ENCODE assay signal across 1 cellular context in genomic region chr14:55450124-55450523, GRCh38.
TF ChIP-seq lines count a peak whose summit lies in the region.

No MANE protein-coding gene starts in this region.

TF ChIP-seq in IMR-90, 13 proteins besides CTCF, POLR2A, EP300 and RAD21:
- TF ChIP-seq RFX5 (IDR thresholded peaks at IDR 0.05; ENCODE audit: low read depth, low read length), result no peak
- no peak for TF ChIP-seq BHLHE40 (IDR thresholded peaks at IDR 0.05; ENCODE audit: low read depth, low read length)
